ENCODE assay signal across 11 cellular contexts in the genomic region with DNA sequence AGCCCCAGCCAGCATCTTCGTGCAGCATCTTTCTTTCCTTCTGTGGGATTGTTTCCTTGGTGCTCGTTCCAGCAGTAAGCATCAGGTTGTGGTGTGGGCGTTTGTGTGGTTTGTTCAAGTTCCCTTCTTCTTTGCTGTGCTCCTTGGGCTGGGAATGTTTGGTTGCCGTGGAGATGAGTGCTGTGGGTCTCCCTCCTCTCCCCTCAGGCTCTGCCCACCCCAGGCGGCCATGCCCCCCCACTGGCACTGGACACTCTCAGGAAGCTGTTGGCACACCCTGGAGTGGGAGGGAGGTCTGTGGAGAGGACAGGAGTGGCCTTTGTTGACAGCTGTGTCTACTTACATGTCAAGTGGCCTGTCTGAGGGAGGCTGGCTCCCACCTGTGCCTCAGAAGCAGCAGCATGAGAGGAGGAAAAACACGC. TPM values are rescaled to one million over a fixed set of nuclear protein-coding genes. Genes with fewer than 3 reads are reported as not detected.
DNase-seq lines count a peak whose midpoint lies in the region; ATAC-seq and TF ChIP-seq lines count a peak whose summit lies in the region.
"Had no signal": no experiment of that assay in that cellular context is flagged by ENCODE, and none has a peak within 500 bp of the region (broad histone marks: within the 10 kb centered on the region; RNA-seq: fewer than 3 reads in every experiment).

No MANE protein-coding gene starts in this region.

- peaks cover 95% of the 10 kb centered on the region for H3K4me1 ChIP-seq in PC-9 (replicated peaks; ENCODE audit: insufficient read depth)
- H3K4me1 ChIP-seq in fibroblast of lung (ENCODE audit: control insufficient read depth, extremely low read depth, insufficient read depth, low read length): peaks cover 59% of the 10 kb centered on the region
- peaks cover 11 to 12% of the 10 kb centered on the region in 2 experiments for H3K4me1 ChIP-seq in trophoblast cell (ENCODE audit: control insufficient read depth in 1 of 2, insufficient read depth in 2 of 2, low read length in 2 of 2)

- H4K12ac ChIP-seq in trophoblast cell (ENCODE audit: low read depth, low read length): no peak overlapping the region

- H4K8ac ChIP-seq in trophoblast cell (ENCODE audit: low read depth, low read length): no peak overlapping the region

- H3K79me2 ChIP-seq in PC-9 (ENCODE audit: low read depth) (peaks cover 82% of the 10 kb centered on the region), fibroblast of lung (ENCODE audit: control insufficient read depth, insufficient read depth, low read length) (peaks cover 74% of the 10 kb centered on the region), trophoblast cell (ENCODE audit: control insufficient read depth, insufficient read depth, low read length, poor library complexity) (peaks cover 3% of the 10 kb centered on the region)

- 0 out of 2 replicates have a peak, but pooled peaks cover 5% of the 10 kb centered on the region for H3K36me3 ChIP-seq in PC-9 (ENCODE audit: low read depth)
- peaks cover 5% of the 10 kb centered on the region for H3K36me3 ChIP-seq in fibroblast of lung (ENCODE audit: control insufficient read depth, insufficient read depth, low read length)
- H3K36me3 ChIP-seq in trophoblast cell (ENCODE audit: control insufficient read depth in 1 of 2, insufficient read depth in 2 of 2, low read length in 2 of 2): peaks cover 0 to 3% of the 10 kb centered on the region in 2 experiments

- H3K9me3 Mint-ChIP-seq in stimulated activated naive B cell treated with anti-CD40 and anti-IgM and Interleukin-4, amounts not matched to agents 10 μg/mL and 1 μg/mL and 100 μg/mL, for 72 hours: peaks cover 0 to 1% of the 10 kb centered on the region in 2 donors
- peaks cover under 1% of the 10 kb centered on the region for H3K9me3 Mint-ChIP-seq in activated T-helper 17 cell treated with anti-CD3 and anti-CD28 coated beads, Interleukin-2, amount 50 U/mL, for 72 hours

- peak overlapping the region; percentile 51 for H3K27ac Mint-ChIP-seq in stimulated activated naive B cell treated with anti-CD40 and anti-IgM and Interleukin-4, amounts not matched to agents 10 μg/mL and 1 μg/mL and 100 μg/mL, for 72 hours
- no peak overlapping the region for H3K27ac Mint-ChIP-seq in activated T-helper 17 cell treated with anti-CD3 and anti-CD28 coated beads, Interleukin-2, amount 50 U/mL, for 72 hours
- H3K27ac Mint-ChIP-seq: activated naive CD4-positive, alpha-beta T cell treated with anti-CD3 and anti-CD28 coated beads, Interleukin-2, amount 50 U/mL, for 24 hours had no signal

- H3K27me3 ChIP-seq in PC-9 (ENCODE audit: insufficient read depth, low read depth) (no peaks in the 10 kb centered on the region), fibroblast of lung (ENCODE audit: control insufficient read depth, insufficient read depth, low read length) (no peaks in the 10 kb centered on the region), trophoblast cell (ENCODE audit: insufficient read depth, low read length) (no peaks in the 10 kb centered on the region)

- CTCF ChIA-PET in PC-9 (lab: Charles Lee): no interaction called here

- DNase-seq in DMS53 (lab: John Stamatoyannopoulos, UW) (peak; percentile 70), DMS53 treated with DMSO at 0.1 percent for 48 hours (lab: John Stamatoyannopoulos, UW; ENCODE audit: unreplicated experiment) (no peak), PC-9 (peak in 1 of 2 experiments; percentile 34), fibroblast of lung (ENCODE audit: low read depth in 2 of 2) (peak; percentile 56 to 92), trophoblast cell (no peak), foreskin melanocyte (no peak)
- no peak for DNase-seq in stimulated activated naive B cell treated with anti-CD40 and anti-IgM and Interleukin-4, amounts not matched to agents 10 μg/mL and 1 μg/mL and 100 μg/mL, for 72 hours
- DNase-seq: NCI-H526 had no signal

- H3K4ac ChIP-seq in trophoblast cell (ENCODE audit: low read depth, low read length): no peak overlapping the region

- H2AFZ ChIP-seq in PC-9: no peak overlapping the region
- no peak overlapping the region for H2AFZ ChIP-seq in fibroblast of lung (ENCODE audit: low read length)
- no peak overlapping the region for H2AFZ ChIP-seq in trophoblast cell (ENCODE audit: insufficient read depth, low read length, poor library complexity)

- H3K27ac ChIP-seq in PC-9 (peak overlapping the region; percentile 99), fibroblast of lung (ENCODE audit: insufficient read depth, low read length) (peak overlapping the region; percentile 92), trophoblast cell (ENCODE audit: low read depth, low read length) (no peak overlapping the region)
- H3K27ac ChIP-seq: 22Rv1 had no signal

- intact Hi-C loops in PC-9 (cut with micrococcal nuclease; ENCODE audit: unreplicated experiment): loop anchor here (10.0 kb wide), 1 partner anchor 758 kb away; no protein-coding TSS in a partner anchor

- H3K9ac ChIP-seq in fibroblast of lung (ENCODE audit: insufficient read depth, low read length) (peak overlapping the region; percentile 24), trophoblast cell (ENCODE audit: low read length) (no peak overlapping the region)

- no peak overlapping the region for H2AK5ac ChIP-seq in trophoblast cell (ENCODE audit: low read length)

- H3K79me1 ChIP-seq in trophoblast cell (ENCODE audit: low read length): peaks cover 2% of the 10 kb centered on the region

- H4K20me1 ChIP-seq in PC-9 (ENCODE audit: insufficient read depth) (no peaks in the 10 kb centered on the region), fibroblast of lung (ENCODE audit: control insufficient read depth, extremely low read depth, insufficient read depth, low read length) (no peaks in the 10 kb centered on the region)

- H2BK5ac ChIP-seq in trophoblast cell (ENCODE audit: low read depth, low read length, poor library complexity): no peak overlapping the region

- no peak for TF ChIP-seq CTCF in PC-9 (conservative IDR thresholded peaks at IDR 0.05)
- no peak for TF ChIP-seq CTCF in fibroblast of lung (conservative IDR thresholded peaks at IDR 0.05 in 1 of 2, IDR thresholded peaks at IDR 0.05 in 1 of 2; ENCODE audit: low read depth in 1 of 2, low read length in 2 of 2)

- H3K4me3 ChIP-seq in PC-9 (no peak overlapping the region), fibroblast of lung (replicated peaks in 1 of 4; ENCODE audit: control extremely low read depth in 1 of 4, insufficient read depth in 1 of 4, low read depth in 3 of 4, low read length in 4 of 4) (no peak overlapping the region), trophoblast cell (ENCODE audit: low read depth, low read length) (no peak overlapping the region)

- no peak overlapping the region for H3K23ac ChIP-seq in trophoblast cell (ENCODE audit: low read length)

- no peak for ATAC-seq in stimulated activated naive B cell treated with anti-CD40 and anti-IgM and Interleukin-4, amounts not matched to agents 10 μg/mL and 1 μg/mL and 100 μg/mL, for 72 hours (replicated peaks)
- no peak for ATAC-seq in activated T-helper 17 cell treated with anti-CD3 and anti-CD28 coated beads, Interleukin-2, amount 50 U/mL, for 72 hours (replicated peaks)

- H2BK120ac ChIP-seq in trophoblast cell (ENCODE audit: insufficient read depth, low read length, poor library complexity): no peak overlapping the region

- no peaks in the 10 kb centered on the region for H3K9me3 ChIP-seq in PC-9 (ENCODE audit: insufficient read depth, low read depth)
- H3K9me3 ChIP-seq in fibroblast of lung (ENCODE audit: control insufficient read depth, insufficient read depth, low read depth, low read length): no peaks in the 10 kb centered on the region
- no peaks in the 10 kb centered on the region for H3K9me3 ChIP-seq in trophoblast cell (ENCODE audit: insufficient read depth, low read depth, low read length)

- no CpG with 5 or more reads among the region's 6 CpGs for WGBS in trophoblast cell (ENCODE audit: extremely low coverage, insufficient coverage, insufficient read length)

- no peak overlapping the region for H3K18ac ChIP-seq in trophoblast cell (ENCODE audit: low read length)

- H3F3A ChIP-seq in PC-9 (ENCODE audit: insufficient read depth, low read depth): peaks cover 80% of the 10 kb centered on the region

- H3K4me2 ChIP-seq in PC-9 (0 out of 2 replicates have a peak overlapping the region, but pooled peaks have one; percentile 62), fibroblast of lung (ENCODE audit: extremely low read depth, insufficient read depth, low read length) (peak overlapping the region; percentile 0), trophoblast cell (ENCODE audit: low read length) (no peak overlapping the region)

- H3K4me3 Mint-ChIP-seq in stimulated activated naive B cell treated with anti-CD40 and anti-IgM and Interleukin-4, amounts not matched to agents 10 μg/mL and 1 μg/mL and 100 μg/mL, for 72 hours: no peak overlapping the region
- H3K4me3 Mint-ChIP-seq in activated T-helper 17 cell treated with anti-CD3 and anti-CD28 coated beads, Interleukin-2, amount 50 U/mL, for 72 hours: no peak overlapping the region
- H3K4me3 Mint-ChIP-seq: activated naive CD4-positive, alpha-beta T cell treated with anti-CD3 and anti-CD28 coated beads, Interleukin-2, amount 50 U/mL, for 24 hours had no signal

- no peak overlapping the region for H2BK12ac ChIP-seq in trophoblast cell (ENCODE audit: low read length)

- no peak overlapping the region for H4K91ac ChIP-seq in trophoblast cell (ENCODE audit: low read depth, low read length)

- H3K27me3 Mint-ChIP-seq in stimulated activated naive B cell treated with anti-CD40 and anti-IgM and Interleukin-4, amounts not matched to agents 10 μg/mL and 1 μg/mL and 100 μg/mL, for 72 hours: no peaks in the 10 kb centered on the region
- no peaks in the 10 kb centered on the region for H3K27me3 Mint-ChIP-seq in activated T-helper 17 cell treated with anti-CD3 and anti-CD28 coated beads, Interleukin-2, amount 50 U/mL, for 72 hours
- H3K27me3 Mint-ChIP-seq: activated naive CD4-positive, alpha-beta T cell treated with anti-CD3 and anti-CD28 coated beads, Interleukin-2, amount 50 U/mL, for 24 hours had no signal

- peaks cover 31 to 67% of the 10 kb centered on the region in 2 donors for H3K4me1 Mint-ChIP-seq in stimulated activated naive B cell treated with anti-CD40 and anti-IgM and Interleukin-4, amounts not matched to agents 10 μg/mL and 1 μg/mL and 100 μg/mL, for 72 hours
- peaks cover 22% of the 10 kb centered on the region for H3K4me1 Mint-ChIP-seq in activated T-helper 17 cell treated with anti-CD3 and anti-CD28 coated beads, Interleukin-2, amount 50 U/mL, for 72 hours

- H3K14ac ChIP-seq in trophoblast cell (ENCODE audit: low read length): no peak overlapping the region

- POLR2A ChIA-PET in PC-9 (lab: Charles Lee; ENCODE audit: unreplicated experiment): interaction anchor here (0.6 kb wide), 2 partner anchors 9 to 367 kb away, joined by 3 read pairs; no protein-coding TSS in a partner anchor

- no TSS peak for BruUV-seq in PC-9 (replicated peaks; lab: Mats Ljungman, UMichigan)

- no peaks in the 10 kb centered on the region for H3K9me2 ChIP-seq in PC-9 (ENCODE audit: insufficient read depth)

- peaks cover 23 to 58% of the 10 kb centered on the region in 2 donors for H3K36me3 Mint-ChIP-seq in stimulated activated naive B cell treated with anti-CD40 and anti-IgM and Interleukin-4, amounts not matched to agents 10 μg/mL and 1 μg/mL and 100 μg/mL, for 72 hours
- peaks cover 34% of the 10 kb centered on the region for H3K36me3 Mint-ChIP-seq in activated T-helper 17 cell treated with anti-CD3 and anti-CD28 coated beads, Interleukin-2, amount 50 U/mL, for 72 hours (ENCODE audit: low read depth)

RNA-seq across cellular contexts. Expression of a gene that starts 46.5 kb away (rescaled TPM):
- total RNA-seq in PC-9 (2021) (29.9 and 33.9 TPM in 2 replicates), fibroblast of lung (30.0 and 41.8 TPM in 2 replicates)
- 27.1 and 33.3 TPM in 2 replicates for polyA plus RNA-seq in fibroblast of lung
- polyA plus RNA-seq in fibroblast of lung (2012): 23.3 and 27.6 TPM in 2 replicates
- polyA minus RNA-seq in fibroblast of lung (ENCODE audit: low replicate concordance): 5.0 and 5.6 TPM in 2 replicates
- polyA plus RNA-seq in trophoblast cell (2013): 16.8 and 16.9 TPM in 2 replicates
- 10 to 100 TPM; 49.2 to 57.4 TPM for total RNA-seq in activated T-helper 17 cell treated with anti-CD3 and anti-CD28 coated beads, Interleukin-2, amount 50 U/mL, for 72 hours

RNA-seq across cellular contexts. Expression of a gene that starts 48.2 kb away (rescaled TPM):
- total RNA-seq in PC-9 (2021) (32.4 and 32.9 TPM in 2 replicates), fibroblast of lung (20.0 and 33.9 TPM in 2 replicates)
- 16.0 and 16.8 TPM in 2 replicates for polyA plus RNA-seq in fibroblast of lung
- 19.7 and 20.4 TPM in 2 replicates for polyA plus RNA-seq in fibroblast of lung (2012)
- 148 and 253 TPM in 2 replicates for polyA minus RNA-seq in fibroblast of lung (ENCODE audit: low replicate concordance)
- polyA plus RNA-seq in trophoblast cell (2013): 4.3 TPM in 2 replicates
- total RNA-seq in activated T-helper 17 cell treated with anti-CD3 and anti-CD28 coated beads, Interleukin-2, amount 50 U/mL, for 72 hours: 10 to 100 TPM; 27.6 to 46.5 TPM

Comparison
In these comparisons a context has a peak if more than half of its experiments do, and no peak if none do; other contexts are left out.
1. DNase-seq: peak in DMS53 (single experiment) and fibroblast of lung (2 of 2); none in DMS53 treated with DMSO at 0.1 percent for 48 hours (single experiment), stimulated activated naive B cell treated with anti-CD40 and anti-IgM and Interleukin-4, amounts not matched to agents 10 μg/mL and 1 μg/mL and 100 μg/mL, for 72 hours (single experiment), trophoblast cell (0 of 2) and foreskin melanocyte (single experiment).